ENCODE assay signal across 16 cellular contexts in the genomic region with DNA sequence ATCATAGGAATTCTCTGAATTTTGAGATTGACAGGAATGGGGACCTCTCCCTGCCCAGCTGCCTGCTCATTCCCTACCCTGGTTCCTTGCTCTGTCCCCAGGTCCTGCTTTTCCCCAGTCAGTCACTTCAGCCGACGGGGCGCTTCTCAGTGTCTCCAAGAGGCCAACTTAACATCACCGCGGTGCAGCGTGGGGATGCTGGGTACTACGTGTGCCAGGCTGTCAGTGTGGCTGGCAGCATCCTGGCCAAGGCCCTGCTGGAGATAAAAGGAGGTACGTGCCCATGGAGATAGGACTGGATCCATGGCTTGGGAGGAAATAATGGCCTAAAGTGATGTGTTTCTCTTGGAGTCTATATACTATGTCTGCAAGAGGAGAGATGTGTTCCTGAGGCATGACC. TPM values are rescaled to one million over a fixed set of nuclear protein-coding genes. Genes with fewer than 3 reads are reported as not detected.
DNase-seq lines count a peak whose midpoint lies in the region; ATAC-seq and TF ChIP-seq lines count a peak whose summit lies in the region.
"Had no signal": no experiment of that assay in that cellular context is flagged by ENCODE, and none has a peak within 500 bp of the region (broad histone marks: within the 10 kb centered on the region; RNA-seq: fewer than 3 reads in every experiment).

No MANE protein-coding gene starts in this region.

- WGBS in endodermal cell (ENCODE audit: insufficient coverage in 1 of 2, insufficient read length in 1 of 2), 2 experiments, result 83% methylated on average over 8 of the region's 8 CpGs
- 39% methylated on average over 8 of the region's 8 CpGs for WGBS in prostate gland

- H3K4me3 Mint-ChIP-seq in endodermal cell (no peak overlapping the region), osteocyte (ENCODE audit: unreplicated experiment) (no peak overlapping the region)

- DNase-seq in NCI-H146 (lab: John Stamatoyannopoulos, UW), result peak; percentile 23
- DNase-seq in NCI-H146 treated with DMSO at 0.1 percent for 48 hours (lab: John Stamatoyannopoulos, UW; ENCODE audit: unreplicated experiment), result no peak
- DNase-seq in endodermal cell, result peak; percentile 44
- peak; percentile 51 for DNase-seq in osteocyte (ENCODE audit: extremely low spot score, unreplicated experiment)
- no peak for DNase-seq in prostate gland (ENCODE audit: low spot score)
- no peak for DNase-seq in NCI-H2196 (lab: John Stamatoyannopoulos, UW; ENCODE audit: unreplicated experiment)
- DNase-seq in activated CD4-positive, CD25-positive, alpha-beta regulatory T cell (lab: John Stamatoyannopoulos, UW), result no peak
- DNase-seq: CD8-positive, alpha-beta memory T cell; IMR-90 had no signal

- intact Hi-C loops in prostate gland (cut with DNase I), result no loop called here

- H3K4me1 ChIP-seq in endodermal cell (ENCODE audit: control insufficient read depth, insufficient read depth, low read length) (no peaks in the 10 kb centered on the region), prostate gland (replicated peaks) (peaks cover 4% of the 10 kb centered on the region)

- H3K4me1 Mint-ChIP-seq in endodermal cell (peaks cover 3% of the 10 kb centered on the region), osteocyte (ENCODE audit: unreplicated experiment) (peaks cover 18% of the 10 kb centered on the region)

- H3K27ac Mint-ChIP-seq in endodermal cell, result no peak overlapping the region
- no peak overlapping the region for H3K27ac Mint-ChIP-seq in osteocyte (ENCODE audit: unreplicated experiment)

- H3K36me3 Mint-ChIP-seq in endodermal cell (ENCODE audit: low read depth) (no peaks in the 10 kb centered on the region), osteocyte (ENCODE audit: unreplicated experiment) (no peaks in the 10 kb centered on the region)

- H3K4me3 ChIP-seq in endodermal cell (ENCODE audit: low read length) (no peak overlapping the region), prostate gland (no peak overlapping the region)
- H3K4me3 ChIP-seq: BLaER1 had no signal

- no peak for ATAC-seq in HG02973 (IDR thresholded peaks at IDR 0.05; ENCODE audit: unreplicated experiment)

- H3K27ac ChIP-seq in endodermal cell (ENCODE audit: low read depth, low read length), result no peak overlapping the region
- no peak overlapping the region for H3K27ac ChIP-seq in prostate gland
- H3K27ac ChIP-seq: 22Rv1, BLaER1 had no signal

- H3K36me3 ChIP-seq in endodermal cell (ENCODE audit: control insufficient read depth, insufficient read depth, low read length), result no peaks in the 10 kb centered on the region
- no peaks in the 10 kb centered on the region for H3K36me3 ChIP-seq in prostate gland
- H3K36me3 ChIP-seq: BLaER1 had no signal

- H3K9me3 Mint-ChIP-seq in endodermal cell (no peaks in the 10 kb centered on the region), osteocyte (ENCODE audit: unreplicated experiment) (no peaks in the 10 kb centered on the region)

- H3K27me3 ChIP-seq in endodermal cell (ENCODE audit: control insufficient read depth, insufficient read depth, low read length, poor library complexity, severe bottlenecking) (peaks cover 87% of the 10 kb centered on the region), prostate gland (replicated peaks; ENCODE audit: insufficient read depth) (peaks cover 21% of the 10 kb centered on the region)

- no peak for TF ChIP-seq POLR2A in prostate gland (IDR thresholded peaks at IDR 0.05)

- H3K9ac ChIP-seq in endodermal cell (ENCODE audit: extremely low read depth, low read length, poor library complexity, severe bottlenecking), result no peak overlapping the region
- H3K9ac ChIP-seq: BLaER1 had no signal

- TF ChIP-seq CTCF in endodermal cell (conservative IDR thresholded peaks at IDR 0.05), result no peak
- TF ChIP-seq CTCF in osteocyte (IDR thresholded peaks at IDR 0.05), result no peak
- no peak for TF ChIP-seq CTCF in prostate gland (IDR thresholded peaks at IDR 0.05)

- H3K27me3 Mint-ChIP-seq in endodermal cell (ENCODE audit: insufficient read depth), result peaks cover 86% of the 10 kb centered on the region
- peaks cover 67% of the 10 kb centered on the region for H3K27me3 Mint-ChIP-seq in osteocyte (ENCODE audit: unreplicated experiment)

- H3K9me3 ChIP-seq in endodermal cell (ENCODE audit: control insufficient read depth, low read length) (no peaks in the 10 kb centered on the region), prostate gland (no peaks in the 10 kb centered on the region)
- H3K9me3 ChIP-seq: BLaER1, Caco-2 had no signal

RNA-seq across cellular contexts. Expression of a gene that starts 7.0 kb away (rescaled TPM):
- total RNA-seq in endodermal cell, result 10 to 100 TPM; 15.3 to 16.2 TPM
- polyA plus RNA-seq in endodermal cell (2013, experiment 1 of 2), result 115 TPM
- 77.1 TPM for polyA plus RNA-seq in endodermal cell (2013, experiment 2 of 2)
- total RNA-seq in osteocyte, result 14.5 and 15.3 TPM in 2 replicates
- 10 to 100 TPM; 18.0 to 30.6 TPM for total RNA-seq in prostate gland

RNA-seq across cellular contexts. Expression of a gene that starts 25.4 kb away (rescaled TPM):
- total RNA-seq in endodermal cell, result under 1 TPM in 1 of 2 donors, not detected in 1; 0.59 TPM
- polyA plus RNA-seq in endodermal cell (2013, experiment 1 of 2), result 0.04 TPM
- polyA plus RNA-seq in endodermal cell (2013, experiment 2 of 2), result not detected
- 0.56 TPM in 1 of 2 replicates, not detected in the other for total RNA-seq in osteocyte
- 10 to 100 TPM in 1 of 2 donors, 1 to 10 TPM in 1; 8.5 to 22.0 TPM for total RNA-seq in prostate gland
- total RNA-seq: A673; Caco-2; CD8-positive, alpha-beta memory T cell; HT-29 had no signal
- polyA plus RNA-seq: CD8-positive, alpha-beta memory T cell had no signal

RNA-seq across cellular contexts. Expression of a gene that starts 46.8 kb away (rescaled TPM):
- not detected for total RNA-seq in endodermal cell
- not detected for polyA plus RNA-seq in endodermal cell (2013, experiment 1 of 2)
- polyA plus RNA-seq in endodermal cell (2013, experiment 2 of 2), result not detected
- not detected in 2 replicates for total RNA-seq in osteocyte
- not detected for total RNA-seq in prostate gland
- total RNA-seq: A673; Caco-2; CD8-positive, alpha-beta memory T cell; Daoy; HT-29; IMR-90 had no signal
- polyA plus RNA-seq: CD8-positive, alpha-beta memory T cell; IMR-90 had no signal

Comparison
In these comparisons a context has a peak if more than half of its experiments do, and no peak if none do; other contexts are left out.
1. DNase-seq: peak in NCI-H146 (single experiment), endodermal cell (single experiment) and osteocyte (single experiment); none in NCI-H146 treated with DMSO at 0.1 percent for 48 hours (single experiment), prostate gland (single experiment), NCI-H2196 (single experiment) and activated CD4-positive, CD25-positive, alpha-beta regulatory T cell (0 of 4).